ENCODE assay signal across 20 cellular contexts in the genomic region with DNA sequence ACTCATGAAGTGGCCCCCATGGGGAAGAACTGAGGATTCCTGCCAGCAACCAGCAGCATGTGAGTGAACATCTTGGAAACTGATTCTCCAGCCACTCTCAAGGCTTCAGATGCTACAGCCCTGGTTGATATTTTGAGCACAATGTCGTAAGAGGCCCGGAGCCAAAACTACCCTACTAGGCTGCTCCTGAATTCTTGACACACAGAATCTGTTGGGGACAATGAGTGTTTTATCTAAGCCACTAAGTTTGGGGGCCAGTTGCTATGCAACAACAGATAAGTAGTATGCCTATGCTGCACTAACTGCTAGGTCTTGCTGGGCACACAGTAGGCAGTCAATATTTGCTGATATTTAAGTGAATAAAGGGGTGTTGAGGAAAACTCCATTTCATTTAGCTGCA.
DNase-seq lines count a peak whose midpoint lies in the region; ATAC-seq and TF ChIP-seq lines count a peak whose summit lies in the region.
"Had no signal": no experiment of that assay in that cellular context is flagged by ENCODE, and none has a peak within 500 bp of the region (broad histone marks: within the 10 kb centered on the region; RNA-seq: fewer than 3 reads in every experiment).

No MANE protein-coding gene starts in this region.

- no peaks in the 10 kb centered on the region for H3K79me2 ChIP-seq in neural progenitor cell (ENCODE audit: low read depth)

- H3K4me3 Mint-ChIP-seq in neural progenitor cell, result no peak overlapping the region
- H3K4me3 Mint-ChIP-seq: CD4-positive, alpha-beta T cell; HFFc6 had no signal

- H3K4me2 ChIP-seq in neural progenitor cell, result no peak overlapping the region
- H3K4me2 ChIP-seq: A549 had no signal

- H3K9me3 Mint-ChIP-seq in neural progenitor cell, result no peaks in the 10 kb centered on the region
- H3K9me3 Mint-ChIP-seq: CD4-positive, alpha-beta T cell had no signal

- no peaks in the 10 kb centered on the region for H3K27me3 Mint-ChIP-seq in neural progenitor cell (ENCODE audit: insufficient read depth, low read depth)
- H3K27me3 Mint-ChIP-seq: CD4-positive, alpha-beta T cell had no signal

- H3K4me1 ChIP-seq in left ventricle myocardium inferior, result peaks cover 12% of the 10 kb centered on the region
- peaks cover 58% of the 10 kb centered on the region for H3K4me1 ChIP-seq in neural progenitor cell
- H3K4me1 ChIP-seq: A549 had no signal

- no peak overlapping the region for H3K27ac Mint-ChIP-seq in neural progenitor cell
- H3K27ac Mint-ChIP-seq: CD4-positive, alpha-beta T cell; HFFc6 had no signal

- peak; percentile 73 for DNase-seq in NCI-H146 (lab: John Stamatoyannopoulos, UW)
- DNase-seq in NCI-H146 treated with DMSO at 0.1 percent for 48 hours (lab: John Stamatoyannopoulos, UW; ENCODE audit: unreplicated experiment), result no peak
- no peak for DNase-seq in Right ventricle myocardium inferior (ENCODE audit: missing footprints)
- DNase-seq in cardiac septum (ENCODE audit: low spot score), result no peak
- DNase-seq in left ventricle myocardium inferior, result no peak
- DNase-seq in neural progenitor cell (ENCODE audit: low spot score), result peak; percentile 17
- DNase-seq in activated naive CD4-positive, alpha-beta T cell treated with anti-CD3 and anti-CD28 coated beads, Interleukin-2, amount 50 U/mL, for 16 hours, result no peak
- no peak for DNase-seq in DMS 273 treated with DMSO at 0.1 percent for 48 hours (lab: John Stamatoyannopoulos, UW)
- DNase-seq: AML-193; CD4-positive, alpha-beta T cell; DMS79 treated with DMSO at 0.1 percent for 48 hours; GF-D8; GOT3; H7; HFFc6 had no signal

- H3K9me3 ChIP-seq in left ventricle myocardium inferior (replicated peaks) (no peaks in the 10 kb centered on the region), neural progenitor cell (ENCODE audit: low read depth) (no peaks in the 10 kb centered on the region)
- H3K9me3 ChIP-seq: A549 had no signal

- TF ChIP-seq CTCF in left ventricle myocardium inferior (IDR thresholded peaks at IDR 0.05; ENCODE audit: borderline replicate concordance), result no peak
- no peak for TF ChIP-seq CTCF in neural progenitor cell (IDR thresholded peaks at IDR 0.05)

- H3K36me3 ChIP-seq in left ventricle myocardium inferior, result no peaks in the 10 kb centered on the region
- H3K36me3 ChIP-seq in neural progenitor cell, result no peaks in the 10 kb centered on the region

- H3F3A ChIP-seq in neural progenitor cell (ENCODE audit: low read depth), result peaks cover 8% of the 10 kb centered on the region

- no peaks in the 10 kb centered on the region for H3K36me3 Mint-ChIP-seq in neural progenitor cell

- H2AFZ ChIP-seq in neural progenitor cell (replicated peaks), result no peak overlapping the region

- no peaks in the 10 kb centered on the region for H3K27me3 ChIP-seq in left ventricle myocardium inferior (ENCODE audit: low read depth)
- no peaks in the 10 kb centered on the region for H3K27me3 ChIP-seq in neural progenitor cell

- H3K9ac ChIP-seq in neural progenitor cell, result no peak overlapping the region

- H3K27ac ChIP-seq in left ventricle myocardium inferior (replicated peaks), result peak overlapping the region; percentile 26
- H3K27ac ChIP-seq in neural progenitor cell, result no peak overlapping the region
- H3K27ac ChIP-seq: 22Rv1, A549, C4-2B had no signal

- H3K4me3 ChIP-seq in left ventricle myocardium inferior (no peak overlapping the region), neural progenitor cell (no peak overlapping the region)
- H3K4me3 ChIP-seq: A549 had no signal

- H4K20me1 ChIP-seq in neural progenitor cell (ENCODE audit: low read depth), result no peaks in the 10 kb centered on the region

- intact Hi-C loops in Right ventricle myocardium inferior (cut with DNase I), result no loop called here
- intact Hi-C loops in cardiac septum (cut with DNase I), result no loop called here
- intact Hi-C loops in left ventricle myocardium inferior (cut with micrococcal nuclease), result no loop called here

- peaks cover 49% of the 10 kb centered on the region for H3K4me1 Mint-ChIP-seq in neural progenitor cell

- ATAC-seq in Right ventricle myocardium inferior, result peak; percentile 80
- ATAC-seq: A549, HCT116, HepG2 had no signal

Comparison
In these comparisons a context has a peak if more than half of its experiments do, and no peak if none do; other contexts are left out.
1. DNase-seq: peak in NCI-H146 (single experiment) and neural progenitor cell (single experiment); none in NCI-H146 treated with DMSO at 0.1 percent for 48 hours (single experiment), Right ventricle myocardium inferior (single experiment), cardiac septum (single experiment), left ventricle myocardium inferior (single experiment), activated naive CD4-positive, alpha-beta T cell treated with anti-CD3 and anti-CD28 coated beads, Interleukin-2, amount 50 U/mL, for 16 hours (single experiment) and DMS 273 treated with DMSO at 0.1 percent for 48 hours (single experiment).